10 cellular contexts compared by ENCODE assay signal in genomic region chr14:104979758-104980591, GRCh38. TPM values are rescaled to one million over a fixed set of nuclear protein-coding genes. Genes with fewer than 3 reads are reported as not detected.
DNase-seq lines count a peak whose midpoint lies in the region; ATAC-seq and TF ChIP-seq lines count a peak whose summit lies in the region.
"Had no signal": no experiment of that assay in that cellular context is flagged by ENCODE, and none has a peak within 500 bp of the region (broad histone marks: within the 10 kb centered on the region; RNA-seq: fewer than 3 reads in every experiment).

No MANE protein-coding gene starts in this region.

- H2AFZ ChIP-seq in fibroblast of lung (ENCODE audit: low read length) = no peak overlapping the region

- POLR2A ChIA-PET in Panc1 (lab: Charles Lee) = no interaction called here

- TF ChIP-seq CTCF in Panc1 (IDR thresholded peaks at IDR 0.05) (no peak), fibroblast of lung (conservative IDR thresholded peaks at IDR 0.05 in 1 of 2, IDR thresholded peaks at IDR 0.05 in 1 of 2; ENCODE audit: low read depth in 1 of 2, low read length in 2 of 2) (no peak), omental fat pad (IDR thresholded peaks at IDR 0.05) (no peak), ascending aorta (IDR thresholded peaks at IDR 0.05) (no peak)

- intact Hi-C loops in Panc1 (cut with micrococcal nuclease; ENCODE audit: unreplicated experiment) (no loop called here), ascending aorta (cut with DNase I) (loop anchor here (5.0 to 10.0 kb wide), 3 partner anchors 113 to 295 kb away; partner anchors contain the start of genes BTBD6, CEP170B and INF2)

- H3K4me2 ChIP-seq in fibroblast of lung (ENCODE audit: extremely low read depth, insufficient read depth, low read length) = no peak overlapping the region

- H3K36me3 ChIP-seq in Panc1 (ENCODE audit: control insufficient read depth, insufficient read depth, low read length) = peaks cover 2% of the 10 kb centered on the region; the same call in 1 of the 2 replicates
- no peaks in the 10 kb centered on the region for H3K36me3 ChIP-seq in fibroblast of lung (ENCODE audit: control insufficient read depth, insufficient read depth, low read length)
- no peaks in the 10 kb centered on the region for H3K36me3 ChIP-seq in ascending aorta

- ATAC-seq in Panc1 (peak; percentile 28), omental fat pad (ENCODE audit: low FRiP score) (peak; percentile 37), HG03354 (IDR thresholded peaks at IDR 0.05; ENCODE audit: poor library complexity, severe bottlenecking, unreplicated experiment) (no peak), GM19452 (IDR thresholded peaks at IDR 0.05; ENCODE audit: unreplicated experiment) (no peak)
- ATAC-seq: stimulated activated naive CD8-positive, alpha-beta T cell treated with anti-CD3 and anti-CD28 coated beads, Interleukin-15, Interleukin-2, amounts not matched to agents 100 U/mL and 50 U/mL, for 24 hours had no signal

- no peaks in the 10 kb centered on the region for H4K20me1 ChIP-seq in fibroblast of lung (ENCODE audit: control insufficient read depth, extremely low read depth, insufficient read depth, low read length)

- H3K9me3 ChIP-seq in Panc1 (ENCODE audit: control insufficient read depth, insufficient read depth, low read depth, low read length) (no peaks in the 10 kb centered on the region), fibroblast of lung (ENCODE audit: control insufficient read depth, insufficient read depth, low read depth, low read length) (no peaks in the 10 kb centered on the region), ascending aorta (no peaks in the 10 kb centered on the region)

- H3K79me2 ChIP-seq in fibroblast of lung (ENCODE audit: control insufficient read depth, insufficient read depth, low read length) = no peaks in the 10 kb centered on the region

- no peak overlapping the region for H3K9ac ChIP-seq in fibroblast of lung (ENCODE audit: insufficient read depth, low read length)

- H3K27me3 ChIP-seq in Panc1 (ENCODE audit: control insufficient read depth, insufficient read depth, low read length) (no peaks in the 10 kb centered on the region), fibroblast of lung (ENCODE audit: control insufficient read depth, insufficient read depth, low read length) (no peaks in the 10 kb centered on the region), ascending aorta (no peaks in the 10 kb centered on the region)

- H3K27ac ChIP-seq in Panc1 (ENCODE audit: low read length) = peak overlapping the region; percentile 49
- H3K27ac ChIP-seq in fibroblast of lung (ENCODE audit: insufficient read depth, low read length) = no peak overlapping the region
- H3K27ac ChIP-seq in ascending aorta = peak overlapping the region in 1 of 2 donors; percentile 32

- H3K4me3 ChIP-seq in Panc1 (ENCODE audit: low read depth in 2 of 2, low read length in 2 of 2) (no peak overlapping the region; a peak in 1 of 4 replicates), fibroblast of lung (replicated peaks in 1 of 4; ENCODE audit: control extremely low read depth in 1 of 4, insufficient read depth in 1 of 4, low read depth in 3 of 4, low read length in 4 of 4) (no peak overlapping the region), ascending aorta (no peak overlapping the region)

- no TSS peak for BruUV-seq in Panc1 (replicated peaks; lab: Mats Ljungman, UMichigan)

- CTCF ChIA-PET in Panc1 (lab: Charles Lee) = no interaction called here

- H3K4me1 ChIP-seq in Panc1 (ENCODE audit: control insufficient read depth, insufficient read depth, low read length) (peaks cover 35% of the 10 kb centered on the region), fibroblast of lung (ENCODE audit: control insufficient read depth, extremely low read depth, insufficient read depth, low read length) (peaks cover 12% of the 10 kb centered on the region), ascending aorta (peaks cover 16 to 34% of the 10 kb centered on the region in 2 donors)

- in situ Hi-C loops in Caki2 (cut with HindIII; ENCODE audit: low pct_unique_long_range_greater_than_20kb, low sequenced_read_pairs) = no loop called here
- in situ Hi-C loops in Panc1 (cut with HindIII; ENCODE audit: low pct_unique_long_range_greater_than_20kb, low sequenced_read_pairs) = no loop called here

- DNase-seq in Caki2 (ENCODE audit: low read depth) = peak; percentile 76
- no peak for DNase-seq in Panc1 (ENCODE audit: low read depth, low spot score)
- DNase-seq in fibroblast of lung (ENCODE audit: low read depth in 2 of 2) = peak; percentile 18 to 67
- no peak for DNase-seq in omental fat pad (ENCODE audit: low spot score)
- DNase-seq in ascending aorta (ENCODE audit: low spot score in 2 of 2) = no peak
- DNase-seq in effector CD4-positive, alpha-beta T cell = no peak
- DNase-seq: KBM-7; stimulated activated naive CD8-positive, alpha-beta T cell treated with anti-CD3 and anti-CD28 coated beads, Interleukin-15, Interleukin-2, amounts not matched to agents 100 U/mL and 50 U/mL, for 24 hours had no signal

RNA-seq across cellular contexts. Expression of gene AHNAK2, which starts 1.8 kb away (rescaled TPM):
- 37.7 and 40.7 TPM in 2 replicates for total RNA-seq in Caki2 (2014; rRNA removed; shearing (Covaris generic); ENCODE audit: low replicate concordance)
- total RNA-seq in Panc1 (2021; ENCODE audit: unreplicated experiment) = 223 TPM
- polyA plus RNA-seq in Panc1 (2012; ENCODE audit: insufficient read length) = 148 TPM
- 47.8 and 106 TPM in 2 replicates for total RNA-seq in fibroblast of lung
- 6.6 and 30.5 TPM in 2 replicates for polyA plus RNA-seq in fibroblast of lung
- polyA plus RNA-seq in fibroblast of lung (2012) = 19.4 and 61.0 TPM in 2 replicates
- polyA minus RNA-seq in fibroblast of lung (ENCODE audit: low replicate concordance) = 42.9 and 144 TPM in 2 replicates
- total RNA-seq in omental fat pad = 10 to 100 TPM; 18.6 to 44.5 (median 34.2) TPM
- 35.5 TPM for total RNA-seq in ascending aorta

RNA-seq across cellular contexts. Expression of gene CLBA1, which starts 5.6 kb away (rescaled TPM):
- total RNA-seq in Caki2 (2014; rRNA removed; shearing (Covaris generic); ENCODE audit: low replicate concordance) = 4.2 and 9.7 TPM in 2 replicates
- total RNA-seq in Panc1 (2021; ENCODE audit: unreplicated experiment) (13.8 TPM), fibroblast of lung (8.0 and 11.7 TPM in 2 replicates), omental fat pad (1 to 10 TPM; 2.5 to 6.1 (median 3.3) TPM), ascending aorta (18.1 TPM)
- 11.9 TPM for polyA plus RNA-seq in Panc1 (2012; ENCODE audit: insufficient read length)
- polyA plus RNA-seq in fibroblast of lung = 3.8 and 11.3 TPM in 2 replicates
- polyA plus RNA-seq in fibroblast of lung (2012) = 4.1 and 10.7 TPM in 2 replicates
- 3.0 and 5.8 TPM in 2 replicates for polyA minus RNA-seq in fibroblast of lung (ENCODE audit: low replicate concordance)

RNA-seq across cellular contexts. Expression of gene CDCA4, which starts 40.9 kb away (rescaled TPM):
- total RNA-seq in Caki2 (2014; rRNA removed; shearing (Covaris generic); ENCODE audit: low replicate concordance) = 30.3 and 36.6 TPM in 2 replicates
- total RNA-seq in Panc1 (2021; ENCODE audit: unreplicated experiment) = 39.9 TPM
- polyA plus RNA-seq in Panc1 (2012; ENCODE audit: insufficient read length) = 32.9 TPM
- 7.9 and 8.0 TPM in 2 replicates for total RNA-seq in fibroblast of lung
- 8.0 and 19.5 TPM in 2 replicates for polyA plus RNA-seq in fibroblast of lung
- 9.1 and 21.3 TPM in 2 replicates for polyA plus RNA-seq in fibroblast of lung (2012)
- polyA minus RNA-seq in fibroblast of lung (ENCODE audit: low replicate concordance) = 8.1 and 23.3 TPM in 2 replicates
- total RNA-seq in omental fat pad = 1 to 10 TPM; 5.3 to 8.0 (median 6.4) TPM
- total RNA-seq in ascending aorta = 2.3 TPM

RNA-seq across cellular contexts. Expression of gene PLD4, which starts 55.3 kb away (rescaled TPM):
- not detected in 2 replicates for total RNA-seq in Caki2 (2014; rRNA removed; shearing (Covaris generic); ENCODE audit: low replicate concordance)
- total RNA-seq in Panc1 (2021; ENCODE audit: unreplicated experiment) (0.15 TPM), fibroblast of lung (under 0.01 and 0.17 TPM in 2 replicates), omental fat pad (under 1 TPM in 3 of 4 donors, not detected in 1; under 0.01 to 0.37 (median 0.16) TPM), ascending aorta (not detected)
- not detected for polyA plus RNA-seq in Panc1 (2012; ENCODE audit: insufficient read length)
- polyA plus RNA-seq in fibroblast of lung = 0.02 TPM in 1 of 2 replicates, not detected in the other
- 0.27 TPM in 1 of 2 replicates, not detected in the other for polyA plus RNA-seq in fibroblast of lung (2012)
- 0.89 TPM in 1 of 2 replicates, not detected in the other for polyA minus RNA-seq in fibroblast of lung (ENCODE audit: low replicate concordance)

Comparison
In these comparisons a context has a peak if more than half of its experiments do, and no peak if none do; other contexts are left out.
1. DNase-seq: peak in Caki2 (single experiment) and fibroblast of lung (2 of 2); none in Panc1 (single experiment), omental fat pad (single experiment), ascending aorta (0 of 2) and effector CD4-positive, alpha-beta T cell (single experiment).
2. ATAC-seq: peak in Panc1 (single experiment) and omental fat pad (single experiment); none in HG03354 (single experiment) and GM19452 (single experiment).